15 cellular contexts compared by ENCODE assay signal in the genomic region with DNA sequence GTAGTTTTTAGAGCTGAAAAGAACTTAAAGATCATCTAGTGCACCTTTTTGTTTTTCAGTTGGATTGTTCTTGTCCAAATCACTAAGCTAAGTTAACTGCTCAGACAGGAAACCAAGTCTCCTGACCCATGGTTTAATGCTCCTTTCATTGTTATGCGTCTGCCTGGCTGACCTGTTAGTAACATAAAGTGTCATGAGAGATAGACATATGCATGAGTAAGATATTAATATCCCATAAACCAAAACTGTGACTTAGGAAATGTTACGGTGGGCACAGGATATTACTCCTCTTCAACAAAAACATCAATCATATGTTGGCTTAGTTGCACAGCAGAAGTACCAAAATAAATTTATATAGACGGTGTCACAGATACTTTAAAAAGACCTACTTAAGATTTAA.
DNase-seq lines count a peak whose midpoint lies in the region; ATAC-seq and TF ChIP-seq lines count a peak whose summit lies in the region.
"Had no signal": no experiment of that assay in that cellular context is flagged by ENCODE, and none has a peak within 500 bp of the region (broad histone marks: within the 10 kb centered on the region; RNA-seq: fewer than 3 reads in every experiment).

No MANE protein-coding gene starts in this region.

- CTCF ChIA-PET in PC-3 (lab: Charles Lee) = no interaction called here

- H3K4me2 ChIP-seq in PC-3 (ENCODE audit: low read length) = peak overlapping the region; percentile 19; the same call in 1 of the 2 replicates
- H3K4me2 ChIP-seq: BLaER1 had no signal

- no peak for TF ChIP-seq CTCF in PC-3 (conservative IDR thresholded peaks at IDR 0.05; ENCODE audit: low read depth, low read length)

- peak; percentile 54 for DNase-seq in PC-3
- peak; percentile 66 for DNase-seq in dermis blood vessel endothelial cell
- peak; percentile 5 to 58 for DNase-seq in lung microvascular endothelial cell (ENCODE audit: low read depth in 2 of 2)
- DNase-seq in NCI-H510A (lab: John Stamatoyannopoulos, UW) = no peak
- DNase-seq: CD4-positive, alpha-beta T cell; COR-L47; DMS153; DND-41; GM23248; H9 had no signal

- H2AFZ ChIP-seq in PC-3 (ENCODE audit: low read length) = 0 out of 2 replicates have a peak overlapping the region, but pooled peaks have one; percentile 26
- H2AFZ ChIP-seq: GM23248 had no signal

- H3K79me2 ChIP-seq in PC-3 (ENCODE audit: low read length) = no peaks in the 10 kb centered on the region

- POLR2A ChIA-PET in PC-3 (lab: Charles Lee; ENCODE audit: unreplicated experiment) = no interaction called here

- H3K27ac ChIP-seq in PC-3 (ENCODE audit: low read length) = 0 out of 2 replicates have a peak overlapping the region, but pooled peaks have one; percentile 20
- H3K27ac ChIP-seq: 22Rv1, BLaER1, GM23248 had no signal

- ATAC-seq in PC-3 = no peak
- no peak for ATAC-seq in GM18873 (IDR thresholded peaks at IDR 0.05; ENCODE audit: low FRiP score, unreplicated experiment)
- no peak for ATAC-seq in HG02678 (IDR thresholded peaks at IDR 0.05; ENCODE audit: unreplicated experiment)
- ATAC-seq: HCT116 had no signal

- H4K20me1 ChIP-seq in PC-3 (ENCODE audit: low read length) = no peaks in the 10 kb centered on the region
- H4K20me1 ChIP-seq: BLaER1 had no signal

- H3F3A ChIP-seq in PC-3 (ENCODE audit: low read length, unreplicated experiment) = no peaks in the 10 kb centered on the region

- no peaks in the 10 kb centered on the region for H3K36me3 ChIP-seq in PC-3 (ENCODE audit: low read depth, low read length)
- H3K36me3 ChIP-seq: BLaER1 had no signal

- no peaks in the 10 kb centered on the region for H3K9me2 ChIP-seq in PC-3 (replicated peaks; ENCODE audit: low read length)

- no peak overlapping the region for H3K4me3 ChIP-seq in PC-3 (ENCODE audit: low read length)
- H3K4me3 ChIP-seq: BLaER1, GM23248 had no signal

- no peaks in the 10 kb centered on the region for H3K9me3 ChIP-seq in PC-3 (ENCODE audit: low read length)
- H3K9me3 ChIP-seq: BLaER1 had no signal

- no peak overlapping the region for H3K9ac ChIP-seq in PC-3 (ENCODE audit: low read length)
- H3K9ac ChIP-seq: BLaER1, GM23248 had no signal

- no TSS peak for BruUV-seq in PC-3 (replicated peaks; lab: Mats Ljungman, UMichigan)

- H3K27me3 ChIP-seq in PC-3 (ENCODE audit: low read length) = no peaks in the 10 kb centered on the region
- H3K27me3 ChIP-seq: BLaER1 had no signal

- peaks cover 13% of the 10 kb centered on the region for H3K4me1 ChIP-seq in PC-3 (ENCODE audit: insufficient read depth, low read length)
- H3K4me1 ChIP-seq: BLaER1 had no signal

- intact Hi-C loops in PC-3 (cut with micrococcal nuclease) = no loop called here
